In genomic region chr11:32529994-32530588, GRCh38 we compare ENCODE assay signal across 15 cellular contexts. TPM values are rescaled to one million over a fixed set of nuclear protein-coding genes. Genes with fewer than 3 reads are reported as not detected.
A peak's percentile ranks its signal among the peaks of the same experiment; 100 is the strongest.
DNase-seq lines count a peak whose midpoint lies in the region; ATAC-seq, FAIRE-seq and TF ChIP-seq lines count a peak whose summit lies in the region.
"Had no signal": no experiment of that assay in that cellular context is flagged by ENCODE, and none has a peak within 500 bp of the region (broad histone marks: within the 10 kb centered on the region; RNA-seq: fewer than 3 reads in every experiment).

No MANE protein-coding gene starts in this region.

- TF ChIP-seq CTCF in CD8-positive, alpha-beta T cell (IDR thresholded peaks at IDR 0.05) = no peak
- no peak for TF ChIP-seq CTCF in Peyer's patch (IDR thresholded peaks at IDR 0.05)

- H3K27ac Mint-ChIP-seq in CD8-positive, alpha-beta T cell = peak overlapping the region; percentile 1
- H3K27ac Mint-ChIP-seq: activated naive CD4-positive, alpha-beta T cell treated with anti-CD3 and anti-CD28 coated beads for 36 hours; progenitor cell of endocrine pancreas had no signal

- H3K27me3 Mint-ChIP-seq in CD8-positive, alpha-beta T cell (ENCODE audit: low read depth) = peaks cover 3% of the 10 kb centered on the region
- H3K27me3 Mint-ChIP-seq: progenitor cell of endocrine pancreas had no signal

- H3K36me3 ChIP-seq in CD8-positive, alpha-beta T cell (ENCODE audit: insufficient read depth, low read length) = no peaks in the 10 kb centered on the region
- H3K36me3 ChIP-seq in small intestine (ENCODE audit: control insufficient read depth in 2 of 2, insufficient read depth in 2 of 2, low read length in 2 of 2) (no peaks in the 10 kb centered on the region), Peyer's patch (no peaks in the 10 kb centered on the region)
- H3K36me3 ChIP-seq: tibial artery had no signal

- H3K9me3 Mint-ChIP-seq in CD8-positive, alpha-beta T cell = no peaks in the 10 kb centered on the region
- H3K9me3 Mint-ChIP-seq: activated naive CD4-positive, alpha-beta T cell treated with anti-CD3 and anti-CD28 coated beads for 36 hours had no signal

- FAIRE-seq in small intestine (lab: Jason Lieb, UNC) = no peak

- H3K27ac ChIP-seq in CD8-positive, alpha-beta T cell (ENCODE audit: low read depth, low read length) = no peak overlapping the region
- H3K27ac ChIP-seq in small intestine (ENCODE audit: low read depth in 1 of 2, low read length in 1 of 2) (no peak overlapping the region), Peyer's patch (no peak overlapping the region)
- H3K27ac ChIP-seq: RWPE1, tibial artery had no signal

- H3K4me1 ChIP-seq in CD8-positive, alpha-beta T cell (ENCODE audit: insufficient read depth, low read length) = no peaks in the 10 kb centered on the region
- H3K4me1 ChIP-seq in small intestine (ENCODE audit: control insufficient read depth in 2 of 2, insufficient read depth in 1 of 2, low read depth in 1 of 2, low read length in 1 of 2) (no peaks in the 10 kb centered on the region), Peyer's patch (no peaks in the 10 kb centered on the region)
- H3K4me1 ChIP-seq: tibial artery had no signal

- H3K4me3 Mint-ChIP-seq in CD8-positive, alpha-beta T cell = no peak overlapping the region
- H3K4me3 Mint-ChIP-seq: activated naive CD4-positive, alpha-beta T cell treated with anti-CD3 and anti-CD28 coated beads for 36 hours had no signal

- no peak overlapping the region for H3K4me3 ChIP-seq in CD8-positive, alpha-beta T cell (ENCODE audit: low read depth, low read length)
- H3K4me3 ChIP-seq in small intestine (ENCODE audit: low read depth in 1 of 2, low read length in 2 of 2) = no peak overlapping the region
- no peak overlapping the region for H3K4me3 ChIP-seq in Peyer's patch
- H3K4me3 ChIP-seq: tibial artery had no signal

- DNase-seq in CD8-positive, alpha-beta T cell = no peak
- DNase-seq in small intestine (no peak), Peyer's patch (no peak), left ventricle myocardium superior (no peak), left cardiac atrium (no peak)
- DNase-seq: activated CD4-positive, alpha-beta T cell treated with anti-CD3 and anti-CD28 coated beads for 1 hour; activated naive CD4-positive, alpha-beta T cell treated with anti-CD3 and anti-CD28 coated beads for 36 hours; dermis blood vessel endothelial cell; NCI-H1694 treated with DMSO at 0.1 percent for 48 hours; tibial artery had no signal

- H3K36me3 Mint-ChIP-seq in CD8-positive, alpha-beta T cell = no peaks in the 10 kb centered on the region

- intact Hi-C loops in CD8-positive, alpha-beta T cell (cut with DNase I, micrococcal nuclease) = no loop called here
- intact Hi-C loops in left ventricle myocardium superior (cut with micrococcal nuclease) (no loop called here), left cardiac atrium (cut with DNase I) (no loop called here)

- peak; percentile 35 for TF ChIP-seq POLR2A in GM19193 (IDR thresholded peaks at IDR 0.05; ENCODE audit: extremely low read depth, insufficient read depth, insufficient read length)
- no peak for TF ChIP-seq POLR2A in Peyer's patch (IDR thresholded peaks at IDR 0.05)

- CTCF ChIA-PET in CD8-positive, alpha-beta T cell (lab: Charles Lee) = no interaction called here

- no peaks in the 10 kb centered on the region for H3K9me3 ChIP-seq in CD8-positive, alpha-beta T cell (ENCODE audit: low read length)
- H3K9me3 ChIP-seq in small intestine (ENCODE audit: control insufficient read depth, low read depth) (no peaks in the 10 kb centered on the region), Peyer's patch (no peaks in the 10 kb centered on the region)
- H3K9me3 ChIP-seq: tibial artery had no signal

- ATAC-seq in CD8-positive, alpha-beta T cell = no peak
- peak; percentile 98 for ATAC-seq in HG02571 (IDR thresholded peaks at IDR 0.05; ENCODE audit: unreplicated experiment)
- ATAC-seq in HG03342 (IDR thresholded peaks at IDR 0.05; ENCODE audit: unreplicated experiment) = peak; percentile 99
- ATAC-seq in left ventricle myocardium superior = no peak
- no peak for ATAC-seq in left cardiac atrium

- no peaks in the 10 kb centered on the region for H3K4me1 Mint-ChIP-seq in CD8-positive, alpha-beta T cell (ENCODE audit: low read depth)

- 84 to 87% (median 85%) methylated on average over 8 of the region's 8 CpGs for WGBS in small intestine, 3 donors

- no peaks in the 10 kb centered on the region for H3K27me3 ChIP-seq in CD8-positive, alpha-beta T cell (ENCODE audit: insufficient read depth, low read length)
- H3K27me3 ChIP-seq in small intestine (ENCODE audit: control insufficient read depth in 2 of 2, insufficient read depth in 2 of 2, low read length in 2 of 2) = no peaks in the 10 kb centered on the region
- H3K27me3 ChIP-seq in Peyer's patch = no peaks in the 10 kb centered on the region
- H3K27me3 ChIP-seq: tibial artery had no signal

- POLR2A ChIA-PET in CD8-positive, alpha-beta T cell (lab: Charles Lee) = no interaction called here

RNA-seq across cellular contexts. Expression of gene EIF3M, which starts 53.5 kb away (rescaled TPM):
- total RNA-seq in CD8-positive, alpha-beta T cell = 100 to 1,000 TPM; 269 to 274 TPM
- 100 to 1,000 TPM; 185 to 311 (median 277) TPM for polyA plus RNA-seq in small intestine
- total RNA-seq in Peyer's patch = 100 to 1,000 TPM; 136 to 311 (median 185) TPM
- total RNA-seq in left ventricle myocardium superior = 198 TPM
- 100 to 1,000 TPM; 145 to 180 TPM for total RNA-seq in left cardiac atrium

Comparison
In these comparisons a context has a peak if more than half of its experiments do, and no peak if none do; other contexts are left out.
1. ATAC-seq: peak in HG02571 (single experiment) and HG03342 (single experiment); none in CD8-positive, alpha-beta T cell (single experiment), left ventricle myocardium superior (single experiment) and left cardiac atrium (0 of 2).